Comparison of ENCODE assay signal across 11 cellular contexts in the genomic region with DNA sequence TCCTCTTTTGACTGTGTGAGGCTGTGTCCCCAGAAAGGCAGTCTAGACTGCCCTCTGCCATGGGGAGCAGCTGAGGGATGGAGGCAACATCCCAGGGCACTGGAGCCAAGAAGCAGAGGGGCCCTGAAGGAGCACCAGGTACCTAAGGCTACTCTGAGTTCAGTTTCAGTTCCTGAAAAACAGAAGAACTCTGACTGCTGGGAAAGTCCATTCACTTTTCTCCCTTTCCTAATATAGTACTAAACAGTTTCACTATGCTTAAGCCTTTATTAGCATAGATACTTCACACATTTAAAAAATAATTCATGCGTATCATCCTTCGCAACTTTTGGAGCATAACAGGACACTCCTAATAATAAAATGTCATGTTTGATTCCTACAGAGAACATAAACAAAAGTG.
DNase-seq lines count a peak whose midpoint lies in the region; ATAC-seq lines count a peak whose summit lies in the region.
"Had no signal": no experiment of that assay in that cellular context is flagged by ENCODE, and none has a peak within 500 bp of the region (broad histone marks: within the 10 kb centered on the region; RNA-seq: fewer than 3 reads in every experiment).

No MANE protein-coding gene starts in this region.

- no peak overlapping the region for H3K27ac Mint-ChIP-seq in activated naive CD4-positive, alpha-beta T cell treated with anti-CD3 and anti-CD28 coated beads, Interleukin-2, amount 50 U/mL, for 72 hours
- H3K27ac Mint-ChIP-seq: activated naive CD4-positive, alpha-beta T cell treated with anti-CD3 and anti-CD28 coated beads, Interleukin-2, amount 50 U/mL, for 24 hours; nephron had no signal

- no peaks in the 10 kb centered on the region for H3K9me3 Mint-ChIP-seq in activated naive CD4-positive, alpha-beta T cell treated with anti-CD3 and anti-CD28 coated beads, Interleukin-2, amount 50 U/mL, for 72 hours
- H3K9me3 Mint-ChIP-seq: activated naive CD4-positive, alpha-beta T cell treated with anti-CD3 and anti-CD28 coated beads, Interleukin-2, amount 50 U/mL, for 24 hours; nephron had no signal

- no peaks in the 10 kb centered on the region for H3K36me3 Mint-ChIP-seq in activated naive CD4-positive, alpha-beta T cell treated with anti-CD3 and anti-CD28 coated beads, Interleukin-2, amount 50 U/mL, for 72 hours

- ATAC-seq in GM18873 (IDR thresholded peaks at IDR 0.05; ENCODE audit: low FRiP score, unreplicated experiment) (peak; percentile 80), GM21737 (IDR thresholded peaks at IDR 0.05; ENCODE audit: unreplicated experiment) (peak; percentile 78), HG03354 (IDR thresholded peaks at IDR 0.05; ENCODE audit: poor library complexity, severe bottlenecking, unreplicated experiment) (peak; percentile 93), left colon (peak; percentile 4)
- no peak for ATAC-seq in activated naive CD4-positive, alpha-beta T cell treated with anti-CD3 and anti-CD28 coated beads, Interleukin-2, amount 50 U/mL, for 72 hours

- intact Hi-C loops in left colon (cut with DNase I, micrococcal nuclease): no loop called here

- DNase-seq in left colon: no peak
- DNase-seq in GM03348 (ENCODE audit: low spot score): no peak
- DNase-seq in occipital lobe (lab: John Stamatoyannopoulos, UW): no peak
- DNase-seq in activated naive CD4-positive, alpha-beta T cell treated with anti-CD3 and anti-CD28 coated beads, Interleukin-2, amount 50 U/mL, for 72 hours (ENCODE audit: low spot score in 2 of 2): no peak
- DNase-seq in SW 1271 (lab: John Stamatoyannopoulos, UW): no peak
- DNase-seq: NCI-H524 treated with DMSO at 0.1 percent for 48 hours had no signal

Comparison
In these comparisons a context has a peak if more than half of its experiments do, and no peak if none do; other contexts are left out.
1. ATAC-seq: peak in GM18873 (single experiment), GM21737 (single experiment), HG03354 (single experiment) and left colon (single experiment); none in activated naive CD4-positive, alpha-beta T cell treated with anti-CD3 and anti-CD28 coated beads, Interleukin-2, amount 50 U/mL, for 72 hours (0 of 2).